8 cellular contexts compared by ENCODE assay signal in genomic region chr6:3157151-3157933, GRCh38. TPM values are rescaled to one million over a fixed set of nuclear protein-coding genes. Genes with fewer than 3 reads are reported as not detected.
DNase-seq lines count a peak whose midpoint lies in the region; ATAC-seq and TF ChIP-seq lines count a peak whose summit lies in the region.

Gene TUBB2A (minus strand): TSS chr6:3157544. CDS start chr6:3157463, 81 bp downstream.

- ATAC-seq in HG02870 (IDR thresholded peaks at IDR 0.05; ENCODE audit: unreplicated experiment) = peak; percentile 63
- peak; percentile 84 for ATAC-seq in left lobe of liver

- TF ChIP-seq CTCF in coronary artery (IDR thresholded peaks at IDR 0.05) = peak; percentile 24

- H3K27ac ChIP-seq in coronary artery = peak within 1 kb of the TSS; percentile 91 to 94

- DNase-seq in NCI-H510A treated with DMSO at 0.1 percent for 48 hours (lab: John Stamatoyannopoulos, UW) = peak; percentile 22
- DNase-seq in NCI-H510A (lab: John Stamatoyannopoulos, UW) = no peak
- peak; percentile 74 for DNase-seq in NCI-H2171 (lab: John Stamatoyannopoulos, UW)
- peak; percentile 84 for DNase-seq in activated CD4-positive, alpha-beta T cell treated with anti-CD3 and anti-CD28 coated beads for 48 hours
- peak; percentile 88 for DNase-seq in coronary artery (ENCODE audit: low spot score)
- DNase-seq in left lobe of liver (ENCODE audit: low spot score) = peak; percentile 85
- peak; percentile 83 for DNase-seq in stimulated activated CD4-positive, alpha-beta T cell treated with anti-CD3 and anti-CD28 coated beads, Interleukin-2, amount 100 ng/mL, for 4 hours (ENCODE audit: low read depth)

- H3K4me3 ChIP-seq in coronary artery = peak within 1 kb of the TSS; percentile 97

RNA-seq across cellular contexts. Expression of gene TUBB2A, which starts in this region (rescaled TPM):
- total RNA-seq in left lobe of liver = 64.5 TPM
